Comparison of ENCODE assay signal across 1 cellular context in the genomic region with DNA sequence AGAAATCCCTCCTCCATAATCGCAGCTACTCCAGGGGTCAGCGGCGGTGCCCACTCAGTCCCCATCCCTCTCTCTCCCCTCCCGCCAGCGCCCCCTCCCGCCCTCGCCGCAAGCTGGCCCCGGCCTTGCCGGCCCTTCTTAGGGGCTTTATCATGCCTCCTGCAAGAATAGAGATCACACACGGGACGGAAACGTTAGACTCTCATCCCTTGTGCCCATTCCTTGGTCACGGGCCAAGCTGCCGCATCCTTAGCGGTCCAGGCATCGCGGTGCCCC.
TF ChIP-seq lines count a peak whose summit lies in the region.

No MANE protein-coding gene starts in this region.

TF ChIP-seq in GM12878, 131 proteins besides CTCF, POLR2A, EP300 and RAD21:
- TF ChIP-seq SMARCA5 (IDR thresholded peaks at IDR 0.05) = peak; percentile 69; the same call in 1 of the 2 replicates
- TF ChIP-seq, protein P1, sequence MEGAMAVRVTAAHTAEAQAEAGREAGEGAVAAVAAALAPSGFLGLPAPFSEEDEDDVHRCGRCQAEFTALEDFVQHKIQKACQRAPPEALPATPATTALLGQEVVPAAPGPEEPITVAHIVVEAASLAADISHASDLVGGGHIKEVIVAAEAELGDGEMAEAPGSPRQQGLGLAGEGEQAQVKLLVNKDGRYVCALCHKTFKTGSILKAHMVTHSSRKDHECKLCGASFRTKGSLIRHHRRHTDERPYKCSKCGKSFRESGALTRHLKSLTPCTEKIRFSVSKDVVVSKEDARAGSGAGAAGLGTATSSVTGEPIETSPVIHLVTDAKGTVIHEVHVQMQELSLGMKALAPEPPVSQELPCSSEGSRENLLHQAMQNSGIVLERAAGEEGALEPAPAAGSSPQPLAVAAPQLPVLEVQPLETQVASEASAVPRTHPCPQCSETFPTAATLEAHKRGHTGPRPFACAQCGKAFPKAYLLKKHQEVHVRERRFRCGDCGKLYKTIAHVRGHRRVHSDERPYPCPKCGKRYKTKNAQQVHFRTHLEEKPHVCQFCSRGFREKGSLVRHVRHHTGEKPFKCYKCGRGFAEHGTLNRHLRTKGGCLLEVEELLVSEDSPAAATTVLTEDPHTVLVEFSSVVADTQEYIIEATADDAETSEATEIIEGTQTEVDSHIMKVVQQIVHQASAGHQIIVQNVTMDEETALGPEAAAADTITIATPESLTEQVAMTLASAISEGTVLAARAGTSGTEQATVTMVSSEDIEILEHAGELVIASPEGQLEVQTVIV (IDR thresholded peaks at IDR 0.05; ENCODE audit: borderline replicate concordance, partially characterized antibody) = no peak
